Comparison of ENCODE assay signal across 1 cellular context in genomic region chr1:182084487-182085316, GRCh38.
A peak's percentile ranks its signal among the peaks of the same experiment; 100 is the strongest.
TF ChIP-seq lines count a peak whose summit lies in the region.

No MANE protein-coding gene starts in this region.

TF ChIP-seq in K562, 482 proteins besides CTCF, POLR2A, EP300 and RAD21 (continued from another document and continues in another):
- TF ChIP-seq, protein P1, sequence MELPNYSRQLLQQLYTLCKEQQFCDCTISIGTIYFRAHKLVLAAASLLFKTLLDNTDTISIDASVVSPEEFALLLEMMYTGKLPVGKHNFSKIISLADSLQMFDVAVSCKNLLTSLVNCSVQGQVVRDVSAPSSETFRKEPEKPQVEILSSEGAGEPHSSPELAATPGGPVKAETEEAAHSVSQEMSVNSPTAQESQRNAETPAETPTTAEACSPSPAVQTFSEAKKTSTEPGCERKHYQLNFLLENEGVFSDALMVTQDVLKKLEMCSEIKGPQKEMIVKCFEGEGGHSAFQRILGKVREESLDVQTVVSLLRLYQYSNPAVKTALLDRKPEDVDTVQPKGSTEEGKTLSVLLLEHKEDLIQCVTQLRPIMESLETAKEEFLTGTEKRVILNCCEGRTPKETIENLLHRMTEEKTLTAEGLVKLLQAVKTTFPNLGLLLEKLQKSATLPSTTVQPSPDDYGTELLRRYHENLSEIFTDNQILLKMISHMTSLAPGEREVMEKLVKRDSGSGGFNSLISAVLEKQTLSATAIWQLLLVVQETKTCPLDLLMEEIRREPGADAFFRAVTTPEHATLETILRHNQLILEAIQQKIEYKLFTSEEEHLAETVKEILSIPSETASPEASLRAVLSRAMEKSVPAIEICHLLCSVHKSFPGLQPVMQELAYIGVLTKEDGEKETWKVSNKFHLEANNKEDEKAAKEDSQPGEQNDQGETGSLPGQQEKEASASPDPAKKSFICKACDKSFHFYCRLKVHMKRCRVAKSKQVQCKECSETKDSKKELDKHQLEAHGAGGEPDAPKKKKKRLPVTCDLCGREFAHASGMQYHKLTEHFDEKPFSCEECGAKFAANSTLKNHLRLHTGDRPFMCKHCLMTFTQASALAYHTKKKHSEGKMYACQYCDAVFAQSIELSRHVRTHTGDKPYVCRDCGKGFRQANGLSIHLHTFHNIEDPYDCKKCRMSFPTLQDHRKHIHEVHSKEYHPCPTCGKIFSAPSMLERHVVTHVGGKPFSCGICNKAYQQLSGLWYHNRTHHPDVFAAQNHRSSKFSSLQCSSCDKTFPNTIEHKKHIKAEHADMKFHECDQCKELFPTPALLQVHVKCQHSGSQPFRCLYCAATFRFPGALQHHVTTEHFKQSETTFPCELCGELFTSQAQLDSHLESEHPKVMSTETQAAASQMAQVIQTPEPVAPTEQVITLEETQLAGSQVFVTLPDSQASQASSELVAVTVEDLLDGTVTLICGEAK (IDR thresholded peaks at IDR 0.05): no peak
- TF ChIP-seq, protein P1 (CRISPR knock-in tag; IDR thresholded peaks at IDR 0.05): no peak
- TF ChIP-seq ZNF253 (CRISPR knock-in tag; conservative IDR thresholded peaks at IDR 0.05) (no peak), GABPB1 (CRISPR knock-in tag; IDR thresholded peaks at IDR 0.05) (no peak), OTX1 (CRISPR knock-in tag; IDR thresholded peaks at IDR 0.05) (peak; percentile 46; the same call in 1 of the 2 replicates), TCF7L2 (IDR thresholded peaks at IDR 0.05; ENCODE audit: low read depth, low read length) (no peak), KDM1A (IDR thresholded peaks at IDR 0.05) (no peak), POLR2AphosphoS2 (IDR thresholded peaks at IDR 0.05; ENCODE audit: low read length) (no peak), AFF4 (CRISPR knock-in tag; IDR thresholded peaks at IDR 0.05) (no peak), ZNF124 (CRISPR knock-in tag; IDR thresholded peaks at IDR 0.05) (no peak), SIN3A (IDR thresholded peaks at IDR 0.05; ENCODE audit: borderline replicate concordance in 2 of 2, control insufficient read depth in 1 of 2, low read depth in 2 of 2, low read length in 2 of 2) (no peak), SFPQ (IDR thresholded peaks at IDR 0.05; ENCODE audit: low read depth, low read length) (no peak), SAFB2 (IDR thresholded peaks at IDR 0.05; ENCODE audit: borderline replicate concordance, low read depth, low read length, severe bottlenecking) (no peak), SMAD4 (CRISPR knock-in tag; conservative IDR thresholded peaks at IDR 0.05) (no peak), POLR2AphosphoS5 (IDR thresholded peaks at IDR 0.05; ENCODE audit: control insufficient read depth, insufficient read depth, low read depth, low read length) (no peak), RBM34 (IDR thresholded peaks at IDR 0.05; ENCODE audit: borderline replicate concordance, insufficient read depth, low read length) (no peak), SMARCA5 (IDR thresholded peaks at IDR 0.05) (no peak), HDAC1 (IDR thresholded peaks at IDR 0.05) (no peak), KHSRP (IDR thresholded peaks at IDR 0.05) (no peak), HIVEP1 (CRISPR knock-in tag; IDR thresholded peaks at IDR 0.05) (no peak), ARID2 (IDR thresholded peaks at IDR 0.05) (0 out of 2 replicates have a peak, but pooled peaks have one; percentile 61), ZNF507 (tag; conservative IDR thresholded peaks at IDR 0.05) (no peak), FOXA3 (CRISPR knock-in tag; conservative IDR thresholded peaks at IDR 0.05 in 1 of 2, IDR thresholded peaks at IDR 0.05 in 1 of 2) (no peak; a peak in 1 of 4 replicates), FUS (optimal IDR thresholded peaks at IDR 0.05; ENCODE audit: low read depth, low read length) (no peak), GATA2 (CRISPR knock-in tag; IDR thresholded peaks at IDR 0.05) (no peak), ZNF212 (CRISPR knock-in tag; IDR thresholded peaks at IDR 0.05) (no peak), SREBF2 (CRISPR knock-in tag; IDR thresholded peaks at IDR 0.05) (no peak), ZMIZ1 (IDR thresholded peaks at IDR 0.05; ENCODE audit: low read depth in 2 of 2, low read length in 2 of 2) (0 out of 4 replicates have a peak, but pooled peaks of 1 of the 2 experiments have one; percentile 26), ZNF764 (CRISPR knock-in tag; IDR thresholded peaks at IDR 0.05; ENCODE audit: low read depth) (no peak), HMG20A (CRISPR knock-in tag; conservative IDR thresholded peaks at IDR 0.05) (no peak), CBX1 (IDR thresholded peaks at IDR 0.05; ENCODE audit: low read depth) (no peak), ZNF23 (CRISPR knock-in tag; IDR thresholded peaks at IDR 0.05) (no peak), POLR3A (IDR thresholded peaks at IDR 0.05; ENCODE audit: borderline replicate concordance, extremely low read depth, insufficient read depth, insufficient read length) (no peak), ZBED1 (IDR thresholded peaks at IDR 0.05) (no peak), SMAD3 (CRISPR knock-in tag; conservative IDR thresholded peaks at IDR 0.05) (no peak), ZNF174 (CRISPR knock-in tag; IDR thresholded peaks at IDR 0.05) (no peak), MXI1 (IDR thresholded peaks at IDR 0.05; ENCODE audit: low read depth, low read length) (no peak), RFX7 (CRISPR knock-in tag; IDR thresholded peaks at IDR 0.05) (no peak), TAF7 (tag; IDR thresholded peaks at IDR 0.05) (no peak), CHD2 (IDR thresholded peaks at IDR 0.05; ENCODE audit: low read depth, low read length) (no peak), ZEB2 (IDR thresholded peaks at IDR 0.05) (no peak), BRF2 (IDR thresholded peaks at IDR 0.05; ENCODE audit: borderline replicate concordance, insufficient read depth, insufficient read length) (no peak), RNF2 (IDR thresholded peaks at IDR 0.05) (no peak), TCF3 (CRISPR knock-in tag; IDR thresholded peaks at IDR 0.05) (no peak), MYBL2 (IDR thresholded peaks at IDR 0.05; ENCODE audit: low read depth) (no peak), MYBL2 (CRISPR knock-in tag; IDR thresholded peaks at IDR 0.05; ENCODE audit: borderline replicate concordance) (no peak)
- TF ChIP-seq, protein P2, sequence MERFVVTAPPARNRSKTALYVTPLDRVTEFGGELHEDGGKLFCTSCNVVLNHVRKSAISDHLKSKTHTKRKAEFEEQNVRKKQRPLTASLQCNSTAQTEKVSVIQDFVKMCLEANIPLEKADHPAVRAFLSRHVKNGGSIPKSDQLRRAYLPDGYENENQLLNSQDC (CRISPR knock-in tag; IDR thresholded peaks at IDR 0.05): no peak
